Comparison of ENCODE assay signal across 12 cellular contexts in genomic region chr1:53316742-53317650, GRCh38. TPM values are rescaled to one million over a fixed set of nuclear protein-coding genes. Genes with fewer than 3 reads are reported as not detected.
DNase-seq lines count a peak whose midpoint lies in the region; ATAC-seq and TF ChIP-seq lines count a peak whose summit lies in the region.
"Had no signal": no experiment of that assay in that cellular context is flagged by ENCODE, and none has a peak within 500 bp of the region (broad histone marks: within the 10 kb centered on the region; RNA-seq: fewer than 3 reads in every experiment).

No MANE protein-coding gene starts in this region.

- peak overlapping the region; percentile 43 for H3K27ac Mint-ChIP-seq in stimulated activated naive B cell treated with anti-CD40 and anti-IgM and Interleukin-4, amounts not matched to agents 10 μg/mL and 1 μg/mL and 100 μg/mL, for 72 hours
- H3K27ac Mint-ChIP-seq in Calu3 (ENCODE audit: unreplicated experiment): no peak overlapping the region
- H3K27ac Mint-ChIP-seq: B cell had no signal

- H3K36me3 ChIP-seq in right atrium auricular region: no peaks in the 10 kb centered on the region
- H3K36me3 ChIP-seq: colonic mucosa had no signal

- H3K9me3 ChIP-seq in right atrium auricular region: no peaks in the 10 kb centered on the region
- H3K9me3 ChIP-seq: colonic mucosa had no signal

- no peak for ATAC-seq in Right ventricle myocardium inferior
- ATAC-seq in stimulated activated naive B cell treated with anti-CD40 and anti-IgM and Interleukin-4, amounts not matched to agents 10 μg/mL and 1 μg/mL and 100 μg/mL, for 72 hours (replicated peaks): no peak
- no peak for ATAC-seq in HG02852 (IDR thresholded peaks at IDR 0.05; ENCODE audit: unreplicated experiment)
- ATAC-seq: natural killer cell treated with Interleukin-12 subunit alpha and Interleukin-12 subunit beta and Interleukin-15 and Interleukin-18, amount 100 ng/mL, for 72 hours had no signal

- DNase-seq in Right ventricle myocardium inferior (ENCODE audit: missing footprints): peak; percentile 44
- DNase-seq in right atrium auricular region (ENCODE audit: low spot score): no peak
- DNase-seq in NCI-H69 (lab: John Stamatoyannopoulos, UW): peak; percentile 95
- peak in 1 of 10 donors; percentile 73 for DNase-seq in dorsolateral prefrontal cortex
- DNase-seq in stimulated activated naive B cell treated with anti-CD40 and anti-IgM and Interleukin-4, amounts not matched to agents 10 μg/mL and 1 μg/mL and 100 μg/mL, for 72 hours: no peak
- DNase-seq in Calu3: no peak
- no peak for DNase-seq in stimulated activated CD4-positive, alpha-beta T cell treated with anti-CD3 and anti-CD28 coated beads, Interleukin-4, amount 100 ng/mL, for 4 hours
- DNase-seq: colonic mucosa, NCI-H1930 had no signal

- TF ChIP-seq CTCF in right atrium auricular region (IDR thresholded peaks at IDR 0.05) (no peak), dorsolateral prefrontal cortex (IDR thresholded peaks at IDR 0.05 in 54 of 56, conservative IDR thresholded peaks at IDR 0.05 in 2 of 56; ENCODE audit: low read depth in 1 of 56, partially characterized antibody in 56 of 56) (no peak), Calu3 (IDR thresholded peaks at IDR 0.05; ENCODE audit: unreplicated experiment) (no peak)

- CTCF ChIA-PET in Calu3 (lab: Charles Lee): no interaction called here

- BruUV-seq in Calu3 (replicated peaks; lab: Mats Ljungman, UMichigan): no TSS peak

- peaks cover 68 to 87% of the 10 kb centered on the region in 2 donors for H3K36me3 Mint-ChIP-seq in stimulated activated naive B cell treated with anti-CD40 and anti-IgM and Interleukin-4, amounts not matched to agents 10 μg/mL and 1 μg/mL and 100 μg/mL, for 72 hours
- peaks cover 21% of the 10 kb centered on the region for H3K36me3 Mint-ChIP-seq in Calu3 (ENCODE audit: insufficient read depth, unreplicated experiment)

- H3K4me1 ChIP-seq in right atrium auricular region: no peaks in the 10 kb centered on the region
- H3K4me1 ChIP-seq: colonic mucosa had no signal

- H3K27me3 ChIP-seq in right atrium auricular region (no peaks in the 10 kb centered on the region), dorsolateral prefrontal cortex (no peaks in the 10 kb centered on the region)
- H3K27me3 ChIP-seq: colonic mucosa had no signal

- H3K9me3 Mint-ChIP-seq in stimulated activated naive B cell treated with anti-CD40 and anti-IgM and Interleukin-4, amounts not matched to agents 10 μg/mL and 1 μg/mL and 100 μg/mL, for 72 hours: no peaks in the 10 kb centered on the region
- H3K9me3 Mint-ChIP-seq in Calu3 (ENCODE audit: low read depth, unreplicated experiment): no peaks in the 10 kb centered on the region
- H3K9me3 Mint-ChIP-seq: natural killer cell treated with Interleukin-12 subunit alpha and Interleukin-12 subunit beta and Interleukin-15 and Interleukin-18, amount 100 ng/mL, for 72 hours had no signal

- H3K4me3 Mint-ChIP-seq in stimulated activated naive B cell treated with anti-CD40 and anti-IgM and Interleukin-4, amounts not matched to agents 10 μg/mL and 1 μg/mL and 100 μg/mL, for 72 hours: peak overlapping the region; percentile 21 to 23
- H3K4me3 Mint-ChIP-seq in Calu3 (ENCODE audit: low read depth, unreplicated experiment): no peak overlapping the region
- H3K4me3 Mint-ChIP-seq: B cell; natural killer cell treated with Interleukin-12 subunit alpha and Interleukin-12 subunit beta and Interleukin-15 and Interleukin-18, amount 100 ng/mL, for 72 hours had no signal

- H3K4me3 ChIP-seq in right atrium auricular region (no peak overlapping the region), dorsolateral prefrontal cortex (no peak overlapping the region)
- H3K4me3 ChIP-seq: colonic mucosa had no signal

- peaks cover 41 to 79% of the 10 kb centered on the region in 2 donors for H3K4me1 Mint-ChIP-seq in stimulated activated naive B cell treated with anti-CD40 and anti-IgM and Interleukin-4, amounts not matched to agents 10 μg/mL and 1 μg/mL and 100 μg/mL, for 72 hours
- H3K4me1 Mint-ChIP-seq in Calu3 (ENCODE audit: low read depth, unreplicated experiment): peaks cover 1% of the 10 kb centered on the region

- H3K27ac ChIP-seq in right atrium auricular region (no peak overlapping the region), dorsolateral prefrontal cortex (peak overlapping the region in 44 of 59 donors; percentile 6 to 83 (median 58))
- H3K27ac ChIP-seq: colonic mucosa had no signal

- intact Hi-C loops in Right ventricle myocardium inferior (cut with DNase I) (no loop called here), dorsolateral prefrontal cortex (cut with DNase I) (no loop called here), Calu3 (cut with micrococcal nuclease; ENCODE audit: unreplicated experiment) (no loop called here)

- H3K27me3 Mint-ChIP-seq in stimulated activated naive B cell treated with anti-CD40 and anti-IgM and Interleukin-4, amounts not matched to agents 10 μg/mL and 1 μg/mL and 100 μg/mL, for 72 hours: no peaks in the 10 kb centered on the region
- no peaks in the 10 kb centered on the region for H3K27me3 Mint-ChIP-seq in Calu3 (ENCODE audit: unreplicated experiment)
- H3K27me3 Mint-ChIP-seq: B cell; natural killer cell treated with Interleukin-12 subunit alpha and Interleukin-12 subunit beta and Interleukin-15 and Interleukin-18, amount 100 ng/mL, for 72 hours had no signal

RNA-seq across cellular contexts. Expression of gene LRP8, which starts 10.9 kb away (rescaled TPM):
- total RNA-seq in Right ventricle myocardium inferior: 1.2 TPM
- 1 to 10 TPM; 2.2 to 3.6 TPM for total RNA-seq in right atrium auricular region
- total RNA-seq in dorsolateral prefrontal cortex: 10 to 100 TPM; 20.5 to 77.6 (median 37.9) TPM
- total RNA-seq in Calu3 (2022): 84.1 and 104 TPM in 2 replicates

Comparison
In these comparisons a context has a peak if more than half of its experiments do, and no peak if none do; other contexts are left out.
1. DNase-seq: peak in Right ventricle myocardium inferior (single experiment) and NCI-H69 (single experiment); none in right atrium auricular region (single experiment), stimulated activated naive B cell treated with anti-CD40 and anti-IgM and Interleukin-4, amounts not matched to agents 10 μg/mL and 1 μg/mL and 100 μg/mL, for 72 hours (single experiment), Calu3 (single experiment) and stimulated activated CD4-positive, alpha-beta T cell treated with anti-CD3 and anti-CD28 coated beads, Interleukin-4, amount 100 ng/mL, for 4 hours (0 of 2).
2. H3K27ac ChIP-seq: peak in dorsolateral prefrontal cortex (44 of 59); none in right atrium auricular region (0 of 2).